ENCODE assay signal across 9 cellular contexts in the genomic region with DNA sequence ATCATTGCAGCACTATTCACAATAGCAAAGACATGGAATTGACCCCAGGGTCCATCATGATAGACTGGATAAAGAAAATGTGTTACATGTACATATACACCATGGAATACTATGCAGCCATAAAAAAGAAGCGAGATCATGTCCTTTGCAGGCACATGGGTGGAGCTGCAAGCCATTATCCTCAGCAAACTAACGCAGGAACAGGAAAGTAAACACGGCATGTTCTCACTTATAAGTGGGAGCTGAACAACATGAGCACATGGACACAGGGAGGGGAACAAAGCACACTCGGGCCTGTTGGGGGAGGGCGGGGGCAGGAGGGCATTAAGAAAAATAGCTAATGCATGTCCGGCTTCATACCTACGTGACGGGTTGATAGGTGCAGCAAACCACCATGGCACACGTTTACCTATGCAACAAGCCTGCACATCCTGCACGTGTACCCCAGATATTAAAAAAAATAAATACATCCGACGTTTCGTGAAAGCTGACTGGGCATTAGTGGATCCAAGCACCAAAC. TPM values are rescaled to one million over a fixed set of nuclear protein-coding genes. Genes with fewer than 3 reads are reported as not detected.
DNase-seq lines count a peak whose midpoint lies in the region; ATAC-seq, FAIRE-seq and TF ChIP-seq lines count a peak whose summit lies in the region.
"Had no signal": no experiment of that assay in that cellular context is flagged by ENCODE, and none has a peak within 500 bp of the region (broad histone marks: within the 10 kb centered on the region; RNA-seq: fewer than 3 reads in every experiment).

No MANE protein-coding gene starts in this region.

- WGBS in transverse colon (ENCODE audit: low coverage in 1 of 2), 2 donors: 35% methylated on average over 11 to 13 of the region's 13 CpGs
- 25 to 51% methylated on average over 10 to 13 of the region's 13 CpGs for whole genome bisulfite sequencing in gastroesophageal sphincter (ENCODE audit: low coverage in 1 of 2), 2 donors

- peaks cover 11% of the 10 kb centered on the region for H3K4me1 Mint-ChIP-seq in activated naive CD4-positive, alpha-beta T cell treated with anti-CD3 and anti-CD28 coated beads, Interleukin-2, amount 50 U/mL, for 24 hours
- H3K4me1 Mint-ChIP-seq in activated naive CD8-positive, alpha-beta T cell treated with anti-CD3 and anti-CD28 coated beads, Interleukin-2, amount 50 U/mL, for 24 hours: peaks cover 21% of the 10 kb centered on the region

- H3K36me3 ChIP-seq in kidney (ENCODE audit: control insufficient read depth in 1 of 2, insufficient read depth in 2 of 2, low read length in 2 of 2) (no peaks in the 10 kb centered on the region), transverse colon (no peaks in the 10 kb centered on the region), gastroesophageal sphincter (no peaks in the 10 kb centered on the region)

- in situ Hi-C loops in transverse colon (cut with MboI; ENCODE audit: low pct_ligation_motif_present in 1 of 4, low pct_unique_long_range_greater_than_20kb in 1 of 4, low sequenced_read_pairs in 3 of 4): no loop called here

- H3K4me1 ChIP-seq in kidney (ENCODE audit: control insufficient read depth in 1 of 2, insufficient read depth in 1 of 2, low read depth in 1 of 2, low read length in 2 of 2) (peaks cover 2 to 4% of the 10 kb centered on the region in 2 donors), transverse colon (peaks cover 4 to 21% (median 12%) of the 10 kb centered on the region in 4 donors), gastroesophageal sphincter (peaks cover 0 to 25% (median 10%) of the 10 kb centered on the region in 3 donors)

- no peaks in the 10 kb centered on the region for H3K27me3 ChIP-seq in transverse colon
- no peaks in the 10 kb centered on the region for H3K27me3 ChIP-seq in gastroesophageal sphincter

- ATAC-seq in activated naive CD8-positive, alpha-beta T cell treated with anti-CD3 and anti-CD28 coated beads, Interleukin-2, amount 50 U/mL, for 24 hours: no peak
- no peak for ATAC-seq in gastroesophageal sphincter

- H3K9me3 Mint-ChIP-seq in activated naive CD4-positive, alpha-beta T cell treated with anti-CD3 and anti-CD28 coated beads, Interleukin-2, amount 50 U/mL, for 24 hours: no peaks in the 10 kb centered on the region
- peaks cover 8% of the 10 kb centered on the region for H3K9me3 Mint-ChIP-seq in activated naive CD8-positive, alpha-beta T cell treated with anti-CD3 and anti-CD28 coated beads, Interleukin-2, amount 50 U/mL, for 24 hours

- TF ChIP-seq EP300 in transverse colon (IDR thresholded peaks at IDR 0.05; ENCODE audit: low read depth): no peak
- no peak for TF ChIP-seq EP300 in gastroesophageal sphincter (IDR thresholded peaks at IDR 0.05)

- H3K4me3 Mint-ChIP-seq in activated naive CD4-positive, alpha-beta T cell treated with anti-CD3 and anti-CD28 coated beads, Interleukin-2, amount 50 U/mL, for 24 hours: peak overlapping the region; percentile 73
- peak overlapping the region; percentile 78 for H3K4me3 Mint-ChIP-seq in activated naive CD8-positive, alpha-beta T cell treated with anti-CD3 and anti-CD28 coated beads, Interleukin-2, amount 50 U/mL, for 24 hours

- H3K4me3 ChIP-seq in kidney (ENCODE audit: low read length in 2 of 2) (peak overlapping the region in 1 of 2 donors; percentile 21), transverse colon (peak overlapping the region in 3 of 4 donors; percentile 31 to 50 (median 42)), gastroesophageal sphincter (peak overlapping the region in 1 of 2 donors; percentile 62)

- no peaks in the 10 kb centered on the region for H3K27me3 Mint-ChIP-seq in activated naive CD4-positive, alpha-beta T cell treated with anti-CD3 and anti-CD28 coated beads, Interleukin-2, amount 50 U/mL, for 24 hours
- H3K27me3 Mint-ChIP-seq in activated naive CD8-positive, alpha-beta T cell treated with anti-CD3 and anti-CD28 coated beads, Interleukin-2, amount 50 U/mL, for 24 hours: no peaks in the 10 kb centered on the region

- DNase-seq in activated naive CD4-positive, alpha-beta T cell (lab: John Stamatoyannopoulos, UW): no peak
- no peak for DNase-seq in activated naive CD8-positive, alpha-beta T cell treated with anti-CD3 and anti-CD28 coated beads, Interleukin-2, amount 50 U/mL, for 24 hours
- no peak for DNase-seq in kidney
- no peak for DNase-seq in transverse colon
- DNase-seq in NCI-H2227 treated with DMSO at 0.1 percent for 48 hours (lab: John Stamatoyannopoulos, UW): no peak
- no peak for DNase-seq in NCI-H128 (lab: John Stamatoyannopoulos, UW; ENCODE audit: unreplicated experiment)

- no peak overlapping the region for H3K27ac Mint-ChIP-seq in activated naive CD4-positive, alpha-beta T cell treated with anti-CD3 and anti-CD28 coated beads, Interleukin-2, amount 50 U/mL, for 24 hours
- H3K27ac Mint-ChIP-seq in activated naive CD8-positive, alpha-beta T cell treated with anti-CD3 and anti-CD28 coated beads, Interleukin-2, amount 50 U/mL, for 24 hours: no peak overlapping the region

- intact Hi-C loops in kidney (cut with DNase I) (no loop called here), transverse colon (cut with DNase I; ENCODE audit: low total_unique reads) (no loop called here)

- no peak overlapping the region for H3K9ac ChIP-seq in kidney (ENCODE audit: low read length in 2 of 2)

- no peak overlapping the region for H3K27ac ChIP-seq in kidney (ENCODE audit: low read depth in 2 of 2, low read length in 2 of 2)
- H3K27ac ChIP-seq in transverse colon: no peak overlapping the region
- no peak overlapping the region for H3K27ac ChIP-seq in gastroesophageal sphincter

- TF ChIP-seq POLR2A in transverse colon (IDR thresholded peaks at IDR 0.05): no peak
- TF ChIP-seq POLR2A in gastroesophageal sphincter (IDR thresholded peaks at IDR 0.05): no peak

- TF ChIP-seq CTCF in kidney (IDR thresholded peaks at IDR 0.05; ENCODE audit: borderline replicate concordance, extremely low read depth, insufficient read depth) (peak; percentile 21), transverse colon (IDR thresholded peaks at IDR 0.05) (no peak), gastroesophageal sphincter (IDR thresholded peaks at IDR 0.05) (no peak)

- peaks cover 3% of the 10 kb centered on the region for H3K36me3 Mint-ChIP-seq in activated naive CD4-positive, alpha-beta T cell treated with anti-CD3 and anti-CD28 coated beads, Interleukin-2, amount 50 U/mL, for 24 hours
- H3K36me3 Mint-ChIP-seq in activated naive CD8-positive, alpha-beta T cell treated with anti-CD3 and anti-CD28 coated beads, Interleukin-2, amount 50 U/mL, for 24 hours (ENCODE audit: low read depth): peaks cover 5% of the 10 kb centered on the region

- FAIRE-seq in kidney (lab: Jason Lieb, UNC): no peak

- H3K9me3 ChIP-seq in kidney (ENCODE audit: control insufficient read depth in 1 of 2, low read length in 2 of 2) (peaks cover 0 to 4% of the 10 kb centered on the region in 2 donors), transverse colon (no peaks in the 10 kb centered on the region), gastroesophageal sphincter (no peaks in the 10 kb centered on the region)

RNA-seq across cellular contexts. Expression of gene ZNF778, which starts 28.9 kb away (rescaled TPM):
- total RNA-seq in kidney (12.7 TPM), transverse colon (10 to 100 TPM in 3 of 4 donors, 1 to 10 TPM in 1; 9.3 to 89.0 (median 13.4) TPM), gastroesophageal sphincter (10 to 100 TPM; 11.1 to 28.0 (median 12.4) TPM)
- polyA plus RNA-seq in kidney (ENCODE audit: insufficient read depth, low read depth, low replicate concordance): 2.2 TPM

RNA-seq across cellular contexts. Expression of gene SLC22A31, which starts 46.1 kb away (rescaled TPM):
- total RNA-seq in kidney (1.8 TPM), transverse colon (1 to 10 TPM in 1 of 4 donors, not detected in 3; 1.3 TPM), gastroesophageal sphincter (not detected)
- 0.47 TPM for polyA plus RNA-seq in kidney (ENCODE audit: insufficient read depth, low read depth, low replicate concordance)
- total RNA-seq: M059J had no signal
